8 cellular contexts compared by ENCODE assay signal in the genomic region with DNA sequence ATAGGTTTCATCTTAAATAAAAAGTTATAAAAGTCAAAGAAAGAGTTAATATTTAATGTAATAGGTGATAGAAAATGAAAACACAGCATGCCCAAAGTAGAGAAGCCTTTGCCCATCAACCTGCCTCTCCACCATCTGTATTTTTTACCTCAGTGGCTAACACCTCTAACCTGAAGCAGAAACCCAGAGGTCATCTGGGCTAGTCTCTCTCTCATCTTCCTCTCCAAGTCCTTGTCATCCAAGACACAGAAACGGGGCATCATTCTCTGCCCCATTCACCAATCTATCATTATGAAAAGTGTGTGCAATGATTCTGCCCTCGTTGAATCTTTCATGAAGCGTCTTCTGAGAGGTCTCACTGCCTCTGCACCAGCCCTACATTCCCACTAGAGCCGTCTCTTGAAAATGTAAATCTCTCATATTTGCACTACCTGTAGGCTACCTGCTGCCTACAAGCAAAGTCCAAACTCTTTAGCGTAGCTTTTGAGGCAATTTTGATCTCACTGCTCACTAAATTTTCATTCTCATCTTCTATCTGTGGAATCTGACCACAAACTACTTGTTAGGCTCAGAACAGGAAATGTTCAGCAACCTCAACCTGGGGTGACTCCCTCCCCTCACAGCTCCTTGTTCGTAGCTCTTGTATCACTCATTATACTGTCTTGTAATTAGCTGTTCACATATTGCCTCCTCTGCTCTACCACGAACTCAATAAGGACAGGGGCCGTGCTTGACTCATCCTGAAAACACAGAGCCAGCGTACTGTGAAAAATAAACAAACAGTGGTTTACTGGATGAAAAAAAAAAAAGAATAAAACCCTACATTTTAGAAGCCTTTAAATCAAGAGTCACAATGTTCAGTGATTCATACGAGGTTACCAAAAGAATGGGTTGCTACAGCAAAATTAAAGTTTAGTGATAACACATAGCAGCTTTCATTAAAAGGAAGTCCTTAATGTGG.
DNase-seq lines count a peak whose midpoint lies in the region; ATAC-seq and TF ChIP-seq lines count a peak whose summit lies in the region.

No MANE protein-coding gene starts in this region.

- H4K20me1 ChIP-seq in Karpas-422 (ENCODE audit: insufficient read depth, low read depth, low read length) = no peaks in the 10 kb centered on the region

- H3K9me3 ChIP-seq in Karpas-422 (ENCODE audit: low read length) = no peaks in the 10 kb centered on the region

- H2AFZ ChIP-seq in Karpas-422 (ENCODE audit: low read length) = no peak overlapping the region

- H3K4me3 ChIP-seq in Karpas-422 (ENCODE audit: low read length) = no peak overlapping the region

- no peak for TF ChIP-seq CTCF in GM20000 (IDR thresholded peaks at IDR 0.05; ENCODE audit: extremely low read depth, missing control alignments)

- no peak overlapping the region for H3K4me2 ChIP-seq in Karpas-422 (ENCODE audit: low read depth, low read length, poor library complexity, severe bottlenecking)

- H3K9ac ChIP-seq in Karpas-422 (ENCODE audit: low read length) = no peak overlapping the region

- H3K27me3 ChIP-seq in Karpas-422 (ENCODE audit: low read length) = no peaks in the 10 kb centered on the region

- H3K36me3 ChIP-seq in Karpas-422 (ENCODE audit: insufficient read depth, low read length) = no peaks in the 10 kb centered on the region

- intact Hi-C loops in posterior vena cava (cut with DNase I) = no loop called here

- H3K4me1 ChIP-seq in Karpas-422 (ENCODE audit: low read length) = peaks cover 4% of the 10 kb centered on the region

- DNase-seq in A172 (ENCODE audit: low spot score) (peak; percentile 82), GM20000 (ENCODE audit: low spot score) (peak; percentile 15), posterior vena cava (ENCODE audit: low spot score) (no peak), GM03348 (ENCODE audit: low spot score) (no peak), Karpas-422 (no peak)
- peak; percentile 80 for DNase-seq in activated effector memory CD4-positive, alpha-beta T cell treated with anti-CD3 and anti-CD28 coated beads, Interleukin-2, amount 50 U/mL, for 16 hours
- peak; percentile 13 for DNase-seq in stimulated activated CD4-positive, alpha-beta T cell treated with anti-CD3 and anti-CD28 coated beads, Interleukin-4, amount 100 ng/mL, for 1 hour

- peak; percentile 86 for ATAC-seq in HG03571 (IDR thresholded peaks at IDR 0.05; ENCODE audit: unreplicated experiment)

- H3K27ac ChIP-seq in Karpas-422 (ENCODE audit: low read length) = no peak overlapping the region

- no peaks in the 10 kb centered on the region for H3K9me2 ChIP-seq in Karpas-422 (replicated peaks; ENCODE audit: insufficient read depth, low read length)

- no peaks in the 10 kb centered on the region for H3K79me2 ChIP-seq in Karpas-422 (ENCODE audit: low read length)

Comparison
In these comparisons a context has a peak if more than half of its experiments do, and no peak if none do; other contexts are left out.
1. DNase-seq: peak in A172 (single experiment), GM20000 (single experiment), activated effector memory CD4-positive, alpha-beta T cell treated with anti-CD3 and anti-CD28 coated beads, Interleukin-2, amount 50 U/mL, for 16 hours (single experiment) and stimulated activated CD4-positive, alpha-beta T cell treated with anti-CD3 and anti-CD28 coated beads, Interleukin-4, amount 100 ng/mL, for 1 hour (single experiment); none in posterior vena cava (single experiment), GM03348 (single experiment) and Karpas-422 (single experiment).